ENCODE assay signal across 8 cellular contexts in genomic region chr7:38177621-38178003, GRCh38. TPM values are rescaled to one million over a fixed set of nuclear protein-coding genes. Genes with fewer than 3 reads are reported as not detected.
DNase-seq lines count a peak whose midpoint lies in the region; ATAC-seq and TF ChIP-seq lines count a peak whose summit lies in the region.

No MANE protein-coding gene starts in this region.

- ATAC-seq in HG03159 (IDR thresholded peaks at IDR 0.05; ENCODE audit: unreplicated experiment) (peak; percentile 5), body of pancreas (no peak), mucosa of descending colon (no peak)

- peak overlapping the region in 3 of 4 donors; percentile 61 to 89 (median 87) for H3K27ac ChIP-seq in body of pancreas

- H3K4me3 ChIP-seq in AG09309 (ENCODE audit: control insufficient read depth, low read depth, low read length), result peak overlapping the region; percentile 95
- H3K4me3 ChIP-seq in body of pancreas, result peak overlapping the region in 1 of 2 donors; percentile 88
- peak overlapping the region; percentile 53 for H3K4me3 ChIP-seq in mucosa of descending colon

- in situ Hi-C loops in GM13976 (cut with MboI; ENCODE audit: low sequenced_read_pairs, unreplicated experiment), result no loop called here

- H3K27me3 ChIP-seq in body of pancreas, result no peaks in the 10 kb centered on the region

- TF ChIP-seq CTCF in AG09309 (IDR thresholded peaks at IDR 0.05; ENCODE audit: control insufficient read depth, insufficient read depth, low read depth, low read length, missing control alignments) (no peak), body of pancreas (IDR thresholded peaks at IDR 0.05) (no peak), mucosa of descending colon (IDR thresholded peaks at IDR 0.05) (no peak), GM13976 (IDR thresholded peaks at IDR 0.05; ENCODE audit: borderline replicate concordance, control extremely low read depth, extremely low read depth, insufficient read depth, missing control alignments) (no peak)

- H3K9me3 ChIP-seq in body of pancreas, result no peaks in the 10 kb centered on the region
- H3K9me3 ChIP-seq in mucosa of descending colon, result no peaks in the 10 kb centered on the region

- H3K36me3 ChIP-seq in body of pancreas (replicated peaks in 1 of 2; ENCODE audit: insufficient read depth in 1 of 2, low read depth in 2 of 2) (no peaks in the 10 kb centered on the region), mucosa of descending colon (ENCODE audit: low read depth) (no peaks in the 10 kb centered on the region)

- WGBS in body of pancreas, 2 donors, result 3 to 6% methylated on average over 15 of the region's 15 CpGs

- TF ChIP-seq POLR2A in body of pancreas (IDR thresholded peaks at IDR 0.05), result no peak

- intact Hi-C loops in body of pancreas (cut with DNase I) (no loop called here), mucosa of descending colon (cut with DNase I, micrococcal nuclease) (no loop called here)

- DNase-seq in AG09309 (ENCODE audit: low read depth) (no peak), body of pancreas (no peak), mucosa of descending colon (no peak), HT-29 (ENCODE audit: low spot score) (no peak), GM13976 (ENCODE audit: low spot score) (no peak), epidermal melanocyte (ENCODE audit: insufficient read length, low spot score) (no peak)
- DNase-seq in stimulated activated CD4-positive, alpha-beta T cell treated with anti-CD3 and anti-CD28 coated beads, Interleukin-15, amount 100 ng/mL, for 24 hours, result no peak

- H3K4me1 ChIP-seq in body of pancreas (peaks cover 16% of the 10 kb centered on the region), mucosa of descending colon (ENCODE audit: low read depth) (peaks cover 8% of the 10 kb centered on the region)

RNA-seq across cellular contexts. Expression of gene STARD3NL, which starts 0.4 kb away (rescaled TPM):
- total RNA-seq in body of pancreas, result 10 to 100 TPM; 10.9 to 19.7 TPM
- total RNA-seq in mucosa of descending colon, result 10 to 100 TPM; 24.7 to 30.0 (median 25.3) TPM
- total RNA-seq in HT-29 (2014; rRNA removed; shearing (Covaris generic)), result 25.5 and 25.8 TPM in 2 replicates
